In the genomic region with DNA sequence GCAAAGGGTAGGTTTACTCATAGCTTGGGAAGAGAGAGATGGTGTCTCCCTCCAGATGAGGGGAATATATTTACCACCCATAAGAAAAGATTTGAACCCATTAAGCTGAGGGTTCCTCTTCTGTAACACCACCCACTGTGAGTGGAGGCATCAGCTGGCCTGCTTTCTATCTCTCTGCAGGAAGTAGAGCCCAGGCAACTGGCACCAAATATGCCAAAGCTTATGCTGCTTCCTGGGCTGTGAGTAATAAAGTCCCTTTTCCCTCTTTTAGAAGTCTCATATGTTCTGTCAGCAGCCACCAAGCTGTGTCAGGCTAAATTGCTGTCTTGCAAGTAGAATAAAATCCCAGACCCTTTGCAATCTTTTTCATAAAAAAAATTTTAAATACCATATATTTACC, we compare ENCODE assay signal across 29 cellular contexts.
"Had no signal": no experiment of that assay in that cellular context is flagged by ENCODE, and none has a peak within 500 bp of the region (broad histone marks: within the 10 kb centered on the region; RNA-seq: fewer than 3 reads in every experiment).

No MANE protein-coding gene starts in this region.

- H3K36me3 Mint-ChIP-seq: activated naive CD4-positive, alpha-beta T cell treated with anti-CD3 and anti-CD28 coated beads, Interleukin-2, amount 50 U/mL, for 24 hours; naive B cell; stimulated activated naive B cell treated with anti-CD40 and anti-IgM and Interleukin-4, amounts not matched to agents 10 μg/mL and 1 μg/mL and 100 μg/mL, for 72 hours had no signal

- H3K9me3 ChIP-seq: neutrophil, stomach, thyroid gland, upper lobe of left lung had no signal

- H3K36me3 ChIP-seq: neutrophil, stomach, thyroid gland, upper lobe of left lung had no signal

- H3K4me1 Mint-ChIP-seq: activated CD4-positive, alpha-beta memory T cell treated with anti-CD3 and anti-CD28 coated beads, Interleukin-2, amount 10 ng/mL, durations not matched to agents 7 days and 5 days; activated CD4-positive, alpha-beta T cell treated with anti-CD3 and anti-CD28 coated beads, Interleukin-2, amount 10 ng/mL, durations not matched to agents 24 days and 14 days; activated naive CD4-positive, alpha-beta T cell treated with anti-CD3 and anti-CD28 coated beads, Interleukin-2, amount 50 U/mL, for 24 hours; activated naive CD8-positive, alpha-beta T cell treated with anti-CD3 and anti-CD28 coated beads, Interleukin-2, amount 50 U/mL, for 24 hours; central memory CD8-positive, alpha-beta T cell; endodermal cell; naive B cell; nephron progenitor cell; stimulated activated naive B cell treated with anti-CD40 and anti-IgM and Interleukin-4, amounts not matched to agents 10 μg/mL and 1 μg/mL and 100 μg/mL, for 72 hours had no signal

- H3K27ac ChIP-seq: foreskin keratinocyte, neutrophil, stomach, thyroid gland, upper lobe of left lung had no signal

- ATAC-seq: activated naive CD8-positive, alpha-beta T cell treated with anti-CD3 and anti-CD28 coated beads, Interleukin-2, amount 50 U/mL, for 24 hours; esophagus mucosa; foreskin keratinocyte; sciatic nerve; stimulated activated naive B cell treated with anti-CD40 and anti-IgM and Interleukin-4, amounts not matched to agents 10 μg/mL and 1 μg/mL and 100 μg/mL, for 72 hours had no signal

- H3K4me1 ChIP-seq: foreskin keratinocyte, stomach, thyroid gland, upper lobe of left lung had no signal

- H3K9me3 Mint-ChIP-seq: activated CD4-positive, alpha-beta memory T cell treated with anti-CD3 and anti-CD28 coated beads, Interleukin-2, amount 10 ng/mL, durations not matched to agents 7 days and 5 days; activated CD4-positive, alpha-beta T cell treated with anti-CD3 and anti-CD28 coated beads, Interleukin-2, amount 10 ng/mL, durations not matched to agents 24 days and 14 days; activated naive CD4-positive, alpha-beta T cell treated with anti-CD3 and anti-CD28 coated beads, Interleukin-2, amount 50 U/mL, for 24 hours; activated naive CD8-positive, alpha-beta T cell treated with anti-CD3 and anti-CD28 coated beads, Interleukin-2, amount 50 U/mL, for 24 hours; activated T-cell treated with anti-CD3 and anti-CD28 coated beads, Interleukin-2, amount 50 U/mL, for 24 hours; central memory CD8-positive, alpha-beta T cell; dendritic cell treated with granulocyte-macrophage colony-stimulating factor and Interleukin-4, amounts not matched to agents 40 ng/mL and 50 ng/mL, for 4 days; endodermal cell; naive B cell; nephron progenitor cell; stimulated activated naive B cell treated with anti-CD40 and anti-IgM and Interleukin-4, amounts not matched to agents 10 μg/mL and 1 μg/mL and 100 μg/mL, for 72 hours; T-helper 1 cell treated with Interleukin-12 subunit alpha and Interleukin-12 subunit beta and Interleukin-4 antibody, amounts not matched to agents 30 μg/mL and 1 μg/mL, for 36 hours had no signal

- H3K4me3 Mint-ChIP-seq: activated CD4-positive, alpha-beta memory T cell treated with anti-CD3 and anti-CD28 coated beads, Interleukin-2, amount 10 ng/mL, durations not matched to agents 7 days and 5 days; activated CD4-positive, alpha-beta T cell treated with anti-CD3 and anti-CD28 coated beads, Interleukin-2, amount 10 ng/mL, durations not matched to agents 24 days and 14 days; activated naive CD4-positive, alpha-beta T cell treated with anti-CD3 and anti-CD28 coated beads, Interleukin-2, amount 50 U/mL, for 24 hours; activated naive CD8-positive, alpha-beta T cell treated with anti-CD3 and anti-CD28 coated beads, Interleukin-2, amount 50 U/mL, for 24 hours; activated T-cell treated with anti-CD3 and anti-CD28 coated beads, Interleukin-2, amount 50 U/mL, for 24 hours; central memory CD8-positive, alpha-beta T cell; dendritic cell treated with granulocyte-macrophage colony-stimulating factor and Interleukin-4, amounts not matched to agents 40 ng/mL and 50 ng/mL, for 4 days; endodermal cell; naive B cell; nephron progenitor cell; stimulated activated naive B cell treated with anti-CD40 and anti-IgM and Interleukin-4, amounts not matched to agents 10 μg/mL and 1 μg/mL and 100 μg/mL, for 72 hours; T-helper 1 cell treated with Interleukin-12 subunit alpha and Interleukin-12 subunit beta and Interleukin-4 antibody, amounts not matched to agents 30 μg/mL and 1 μg/mL, for 36 hours had no signal

- DNase-seq: activated CD4-positive, alpha-beta memory T cell treated with anti-CD3 and anti-CD28 coated beads, Interleukin-2, amount 10 ng/mL, durations not matched to agents 7 days and 5 days; activated CD4-positive, alpha-beta T cell treated with anti-CD3 and anti-CD28 coated beads, Interleukin-2, amount 10 ng/mL, durations not matched to agents 24 days and 14 days; activated CD4-positive, CD25-positive, alpha-beta regulatory T cell treated with anti-CD3 and anti-CD28 coated beads, Interleukin-2, amount 50 U/mL, for 72 hours; activated CD8-positive, alpha-beta memory T cell treated with anti-CD3 and anti-CD28 coated beads, Interleukin-2, amount 50 U/mL, for 48 hours; activated gamma-delta T cell treated with Interleukin-2 at 50 U/mL for 16 hours; activated naive CD8-positive, alpha-beta T cell treated with anti-CD3 and anti-CD28 coated beads, Interleukin-2, amount 50 U/mL, for 24 hours; activated T-cell treated with anti-CD3 and anti-CD28 coated beads, Interleukin-2, amount 50 U/mL, for 24 hours; amygdala; endodermal cell; foreskin keratinocyte; mammary epithelial cell; naive B cell; nephron progenitor cell; small intestine; stimulated activated CD4-positive, alpha-beta T cell treated with anti-CD3 and anti-CD28 coated beads, Interleukin-4, amount 100 ng/mL, for 4 hours; stimulated activated CD8-positive, alpha-beta memory T cell treated with anti-CD3 and anti-CD28 coated beads, Interleukin-4, amount 100 ng/mL, for 48 hours; stimulated activated naive B cell treated with anti-CD40 and anti-IgM and Interleukin-4, amounts not matched to agents 10 μg/mL and 1 μg/mL and 100 μg/mL, for 72 hours; stomach; T-helper 9 cell; thyroid gland; upper lobe of left lung had no signal

- H3K27me3 ChIP-seq: foreskin keratinocyte, neutrophil, stomach, thyroid gland, upper lobe of left lung had no signal

- H3K27ac Mint-ChIP-seq: activated CD4-positive, alpha-beta memory T cell treated with anti-CD3 and anti-CD28 coated beads, Interleukin-2, amount 10 ng/mL, durations not matched to agents 7 days and 5 days; activated CD4-positive, alpha-beta T cell treated with anti-CD3 and anti-CD28 coated beads, Interleukin-2, amount 10 ng/mL, durations not matched to agents 24 days and 14 days; activated naive CD4-positive, alpha-beta T cell treated with anti-CD3 and anti-CD28 coated beads, Interleukin-2, amount 50 U/mL, for 24 hours; activated naive CD8-positive, alpha-beta T cell treated with anti-CD3 and anti-CD28 coated beads, Interleukin-2, amount 50 U/mL, for 24 hours; activated T-cell treated with anti-CD3 and anti-CD28 coated beads, Interleukin-2, amount 50 U/mL, for 24 hours; dendritic cell treated with granulocyte-macrophage colony-stimulating factor and Interleukin-4, amounts not matched to agents 40 ng/mL and 50 ng/mL, for 4 days; endodermal cell; naive B cell; nephron progenitor cell; progenitor cell of endocrine pancreas; stimulated activated naive B cell treated with anti-CD40 and anti-IgM and Interleukin-4, amounts not matched to agents 10 μg/mL and 1 μg/mL and 100 μg/mL, for 72 hours; T-helper 1 cell treated with Interleukin-12 subunit alpha and Interleukin-12 subunit beta and Interleukin-4 antibody, amounts not matched to agents 30 μg/mL and 1 μg/mL, for 36 hours had no signal

- H3K27me3 Mint-ChIP-seq: activated CD4-positive, alpha-beta memory T cell treated with anti-CD3 and anti-CD28 coated beads, Interleukin-2, amount 10 ng/mL, durations not matched to agents 7 days and 5 days; activated CD4-positive, alpha-beta T cell treated with anti-CD3 and anti-CD28 coated beads, Interleukin-2, amount 10 ng/mL, durations not matched to agents 24 days and 14 days; activated naive CD8-positive, alpha-beta T cell treated with anti-CD3 and anti-CD28 coated beads, Interleukin-2, amount 50 U/mL, for 24 hours; central memory CD8-positive, alpha-beta T cell; dendritic cell treated with granulocyte-macrophage colony-stimulating factor and Interleukin-4, amounts not matched to agents 40 ng/mL and 50 ng/mL, for 4 days; naive B cell; progenitor cell of endocrine pancreas; stimulated activated naive B cell treated with anti-CD40 and anti-IgM and Interleukin-4, amounts not matched to agents 10 μg/mL and 1 μg/mL and 100 μg/mL, for 72 hours had no signal

- H3K4me3 ChIP-seq: stomach, thyroid gland, upper lobe of left lung had no signal
